Comparison of ENCODE assay signal across 8 cellular contexts in genomic region chr2:64488050-64488974, GRCh38. TPM values are rescaled to one million over a fixed set of nuclear protein-coding genes. Genes with fewer than 3 reads are reported as not detected.
DNase-seq lines count a peak whose midpoint lies in the region.

No MANE protein-coding gene starts in this region.

- H3K27me3 Mint-ChIP-seq in activated CD4-positive, alpha-beta T cell treated with anti-CD3 and anti-CD28 coated beads, Interleukin-2, amount 10 ng/mL, durations not matched to agents 7 days and 5 days: peaks cover 30% of the 10 kb centered on the region

- POLR2A ChIA-PET in activated CD4-positive, alpha-beta T cell treated with anti-CD3 and anti-CD28 coated beads, Interleukin-2, amount 10 ng/mL, durations not matched to agents 7 days and 5 days (lab: Charles Lee): interaction anchor here (0.7 kb wide), 1 partner anchor 28 kb away, joined by 3 read pairs; no protein-coding TSS in a partner anchor

- H3K9me3 Mint-ChIP-seq in activated CD4-positive, alpha-beta T cell treated with anti-CD3 and anti-CD28 coated beads, Interleukin-2, amount 10 ng/mL, durations not matched to agents 7 days and 5 days: no peaks in the 10 kb centered on the region

- H3K27me3 ChIP-seq in H7 (ENCODE audit: control insufficient read depth, insufficient read depth, low read length): no peaks in the 10 kb centered on the region

- no peaks in the 10 kb centered on the region for H3K36me3 ChIP-seq in H7 (replicated peaks; ENCODE audit: control insufficient read depth, insufficient read depth, low read length)

- no peak overlapping the region for H3K4me3 ChIP-seq in H7 (ENCODE audit: insufficient read depth, low read depth, low read length)

- CTCF ChIA-PET in activated CD4-positive, alpha-beta T cell treated with anti-CD3 and anti-CD28 coated beads, Interleukin-2, amount 10 ng/mL, durations not matched to agents 7 days and 5 days (lab: Charles Lee): interaction anchor here (0.6 to 4.3 kb wide), 24 partner anchors 10 to 865 kb away, joined by 3 to 51 read pairs (median 4); no protein-coding TSS in a partner anchor

- H3K27ac Mint-ChIP-seq in activated CD4-positive, alpha-beta T cell treated with anti-CD3 and anti-CD28 coated beads, Interleukin-2, amount 10 ng/mL, durations not matched to agents 7 days and 5 days: no peak overlapping the region

- no peak overlapping the region for H3K4me3 Mint-ChIP-seq in activated CD4-positive, alpha-beta T cell treated with anti-CD3 and anti-CD28 coated beads, Interleukin-2, amount 10 ng/mL, durations not matched to agents 7 days and 5 days

- DNase-seq in DMS153 (lab: John Stamatoyannopoulos, UW) (peak; percentile 57), H7 (peak; percentile 64), NCI-H2196 treated with DMSO at 0.1 percent for 48 hours (lab: John Stamatoyannopoulos, UW; ENCODE audit: unreplicated experiment) (peak; percentile 4), dedifferentiated amniotic fluid mesenchymal stem cell (ENCODE audit: extremely low spot score) (peak; percentile 54), lung microvascular endothelial cell (ENCODE audit: low read depth in 2 of 2) (peak; percentile 66 to 75), cerebellar nuclear complex (lab: John Stamatoyannopoulos, UW) (no peak)
- peak; percentile 83 for DNase-seq in activated CD4-positive, alpha-beta T cell treated with anti-CD3 and anti-CD28 coated beads, Interleukin-2, amount 10 ng/mL, durations not matched to agents 7 days and 5 days
- peak; percentile 53 for DNase-seq in stimulated activated CD8-positive, alpha-beta memory T cell treated with anti-CD3 and anti-CD28 coated beads, Interleukin-12 subunit alpha, Interleukin-12 subunit beta, amount 100 ng/mL, for 4 hours (ENCODE audit: low read depth)

- no peaks in the 10 kb centered on the region for H3K36me3 Mint-ChIP-seq in activated CD4-positive, alpha-beta T cell treated with anti-CD3 and anti-CD28 coated beads, Interleukin-2, amount 10 ng/mL, durations not matched to agents 7 days and 5 days (ENCODE audit: low read depth)

- peaks cover 25% of the 10 kb centered on the region for H3K4me1 Mint-ChIP-seq in activated CD4-positive, alpha-beta T cell treated with anti-CD3 and anti-CD28 coated beads, Interleukin-2, amount 10 ng/mL, durations not matched to agents 7 days and 5 days

RNA-seq across cellular contexts. Expression of gene LGALSL, which starts 34.4 kb away (rescaled TPM):
- 12.0 and 12.1 TPM in 2 replicates for total RNA-seq in H7 (2014; rRNA removed; shearing (Covaris generic))
- total RNA-seq in activated CD4-positive, alpha-beta T cell treated with anti-CD3 and anti-CD28 coated beads, Interleukin-2, amount 10 ng/mL, durations not matched to agents 7 days and 5 days: 1 to 10 TPM in 1 of 2 experiments, under 1 TPM in 1; 0.83 to 1.2 TPM
- 2.4 and 2.6 TPM in 2 replicates for total RNA-seq in lung microvascular endothelial cell

RNA-seq across cellular contexts. Expression of gene AFTPH, which starts 35.8 kb away (rescaled TPM):
- total RNA-seq in H7 (2014; rRNA removed; shearing (Covaris generic)): 10.6 and 15.0 TPM in 2 replicates
- 10 to 100 TPM; 31.1 to 38.9 TPM for total RNA-seq in activated CD4-positive, alpha-beta T cell treated with anti-CD3 and anti-CD28 coated beads, Interleukin-2, amount 10 ng/mL, durations not matched to agents 7 days and 5 days
- total RNA-seq in lung microvascular endothelial cell: 23.8 and 35.5 TPM in 2 replicates

Comparison
In these comparisons a context has a peak if more than half of its experiments do, and no peak if none do; other contexts are left out.
1. DNase-seq: peak in DMS153 (single experiment), H7 (single experiment), NCI-H2196 treated with DMSO at 0.1 percent for 48 hours (single experiment), activated CD4-positive, alpha-beta T cell treated with anti-CD3 and anti-CD28 coated beads, Interleukin-2, amount 10 ng/mL, durations not matched to agents 7 days and 5 days (single experiment), dedifferentiated amniotic fluid mesenchymal stem cell (single experiment), lung microvascular endothelial cell (2 of 2) and stimulated activated CD8-positive, alpha-beta memory T cell treated with anti-CD3 and anti-CD28 coated beads, Interleukin-12 subunit alpha, Interleukin-12 subunit beta, amount 100 ng/mL, for 4 hours (single experiment); none in cerebellar nuclear complex (0 of 2).